In the genomic region with DNA sequence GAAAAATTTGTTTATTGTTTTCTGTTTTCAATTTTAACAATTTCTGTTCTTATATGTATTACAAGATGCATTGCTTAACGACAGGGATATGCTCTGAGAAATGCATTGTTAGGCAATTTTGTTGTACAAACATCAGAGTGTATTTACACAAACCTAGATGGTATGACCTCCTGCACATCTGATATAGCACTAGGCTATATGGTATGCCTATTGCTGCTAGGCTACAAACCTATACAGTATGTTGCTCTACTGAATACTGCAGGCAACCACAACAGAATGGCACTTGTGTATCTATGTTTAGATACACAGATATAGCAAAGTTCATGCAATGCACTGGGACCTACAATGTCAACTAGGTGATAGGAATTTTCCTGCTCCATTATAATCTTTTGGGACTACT, we compare ENCODE assay signal across 21 cellular contexts.
DNase-seq lines count a peak whose midpoint lies in the region; FAIRE-seq lines count a peak whose summit lies in the region.
"Had no signal": no experiment of that assay in that cellular context is flagged by ENCODE, and none has a peak within 500 bp of the region (broad histone marks: within the 10 kb centered on the region; RNA-seq: fewer than 3 reads in every experiment).

No MANE protein-coding gene starts in this region.

- H3K79me2 ChIP-seq in Karpas-422 (ENCODE audit: low read length): no peaks in the 10 kb centered on the region

- H3K27me3 ChIP-seq in Karpas-422 (ENCODE audit: low read length): no peaks in the 10 kb centered on the region
- H3K27me3 ChIP-seq: BLaER1 treated with 17β-estradiol and CSF1 and Interleukin-3, amounts not matched to agents 10 nM and 100 nM had no signal

- H3K4me1 ChIP-seq in Karpas-422 (ENCODE audit: low read length): no peaks in the 10 kb centered on the region
- H3K4me1 ChIP-seq: A549, Caco-2 had no signal

- DNase-seq in DMS53 (lab: John Stamatoyannopoulos, UW) (peak; percentile 55), DMS53 treated with DMSO at 0.1 percent for 48 hours (lab: John Stamatoyannopoulos, UW; ENCODE audit: unreplicated experiment) (no peak), HTR-8/SVneo (ENCODE audit: insufficient read length, low spot score) (no peak), Karpas-422 (peak; percentile 27), fibroblast of gingiva (ENCODE audit: low read depth) (peak; percentile 49), middle frontal gyrus (ENCODE audit: extremely low spot score, low spot score) (no peak)
- no peak for DNase-seq in activated naive CD4-positive, alpha-beta T cell (lab: John Stamatoyannopoulos, UW)
- DNase-seq: AML-193; Caco-2; Calu3; CD4-positive, alpha-beta T cell; CD8-positive, alpha-beta T cell; DMS79 treated with DMSO at 0.1 percent for 48 hours; GF-D8 had no signal

- peak; percentile 46 for FAIRE-seq in HTR-8/SVneo (lab: Jason Lieb, UNC)
- FAIRE-seq: A549, D721Med, GM12891, GM19239 had no signal

- H3K9me2 ChIP-seq in Karpas-422 (replicated peaks; ENCODE audit: insufficient read depth, low read length): no peaks in the 10 kb centered on the region; the same call in 1 of the 2 replicates

- no peak overlapping the region for H3K4me3 ChIP-seq in Karpas-422 (ENCODE audit: low read length)
- H3K4me3 ChIP-seq: A549; BLaER1 treated with 17β-estradiol and CSF1 and Interleukin-3, amounts not matched to agents 10 nM and 100 nM had no signal

- no peak overlapping the region for H2AFZ ChIP-seq in Karpas-422 (ENCODE audit: low read length)

- H3K9me3 ChIP-seq in Karpas-422 (ENCODE audit: low read length): no peaks in the 10 kb centered on the region
- H3K9me3 ChIP-seq: A549; BLaER1 treated with 17β-estradiol and CSF1 and Interleukin-3, amounts not matched to agents 10 nM and 100 nM; Caco-2 had no signal

- H3K4me2 ChIP-seq in Karpas-422 (ENCODE audit: low read depth, low read length, poor library complexity, severe bottlenecking): no peak overlapping the region
- H3K4me2 ChIP-seq: A549; BLaER1 treated with 17β-estradiol and CSF1 and Interleukin-3, amounts not matched to agents 10 nM and 100 nM had no signal

- no peaks in the 10 kb centered on the region for H3K36me3 ChIP-seq in Karpas-422 (ENCODE audit: insufficient read depth, low read length)
- H3K36me3 ChIP-seq: BLaER1 treated with 17β-estradiol and CSF1 and Interleukin-3, amounts not matched to agents 10 nM and 100 nM had no signal

- H3K27ac ChIP-seq in Karpas-422 (ENCODE audit: low read length): no peak overlapping the region
- H3K27ac ChIP-seq: 22Rv1; A549; BLaER1 treated with 17β-estradiol and CSF1 and Interleukin-3, amounts not matched to agents 10 nM and 100 nM; C4-2B had no signal

- H3K9ac ChIP-seq in Karpas-422 (ENCODE audit: low read length): no peak overlapping the region
- H3K9ac ChIP-seq: BLaER1 treated with 17β-estradiol and CSF1 and Interleukin-3, amounts not matched to agents 10 nM and 100 nM had no signal

- no peaks in the 10 kb centered on the region for H4K20me1 ChIP-seq in Karpas-422 (ENCODE audit: insufficient read depth, low read depth, low read length)
- H4K20me1 ChIP-seq: BLaER1 treated with 17β-estradiol and CSF1 and Interleukin-3, amounts not matched to agents 10 nM and 100 nM had no signal

Comparison
In these comparisons a context has a peak if more than half of its experiments do, and no peak if none do; other contexts are left out.
1. DNase-seq: peak in DMS53 (single experiment), Karpas-422 (single experiment) and fibroblast of gingiva (single experiment); none in DMS53 treated with DMSO at 0.1 percent for 48 hours (single experiment), HTR-8/SVneo (single experiment), middle frontal gyrus (single experiment) and activated naive CD4-positive, alpha-beta T cell (0 of 4).